2 cellular contexts compared by ENCODE assay signal in the genomic region with DNA sequence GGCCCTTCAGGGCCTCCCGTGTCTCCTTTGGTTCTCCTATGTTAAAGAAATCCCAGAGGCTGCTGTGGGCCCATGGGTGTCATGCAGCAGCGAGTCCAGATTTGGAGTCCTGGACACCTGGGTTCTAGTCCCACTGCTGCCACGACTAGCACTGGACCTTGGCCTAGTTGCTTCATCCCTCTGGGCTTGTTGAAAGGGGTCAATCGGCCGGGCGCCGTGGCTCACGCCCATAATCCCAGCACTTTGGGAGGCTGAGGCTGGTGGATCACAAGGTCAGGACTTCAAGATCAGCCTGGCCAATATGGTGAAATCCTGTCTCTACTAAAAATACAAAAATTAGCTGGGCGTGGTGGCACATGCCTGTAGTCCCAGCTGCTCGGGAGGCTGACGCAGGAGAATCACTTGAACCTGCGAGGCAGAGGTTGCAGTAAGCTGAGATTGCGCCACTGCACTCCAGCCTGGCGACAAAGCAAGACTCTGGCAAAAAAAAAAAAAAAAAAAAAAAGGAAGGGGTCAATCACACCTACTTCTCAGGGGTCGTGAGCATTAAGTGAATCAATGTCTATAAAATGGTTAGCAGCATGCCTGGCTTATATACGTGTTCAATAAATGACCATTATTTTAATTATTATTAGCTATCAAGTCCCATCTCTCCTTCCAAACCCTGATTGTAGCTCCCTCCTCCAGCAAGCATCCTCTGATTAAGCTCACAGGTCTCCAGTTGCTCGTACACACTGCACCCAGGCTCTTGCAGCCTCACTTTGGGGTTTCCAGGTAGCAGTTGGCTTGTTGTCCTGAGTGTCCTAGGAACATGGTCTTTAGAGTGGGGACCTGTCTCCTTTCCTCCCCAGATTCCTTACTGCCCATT.
TF ChIP-seq lines count a peak whose summit lies in the region.

No MANE protein-coding gene starts in this region.

TF ChIP-seq in IMR-90, 13 proteins besides CTCF, POLR2A, EP300 and RAD21:
- TF ChIP-seq MAFK (IDR thresholded peaks at IDR 0.05; ENCODE audit: low read depth, low read length) = no peak
- no peak for TF ChIP-seq MXI1 (IDR thresholded peaks at IDR 0.05; ENCODE audit: borderline replicate concordance, low read depth, low read length)
- TF ChIP-seq ELK1 (IDR thresholded peaks at IDR 0.05; ENCODE audit: borderline replicate concordance, low read depth, low read length) = no peak
- no peak for TF ChIP-seq USF2 (IDR thresholded peaks at IDR 0.05; ENCODE audit: low read depth, low read length)
- no peak for TF ChIP-seq NFE2L2 (IDR thresholded peaks at IDR 0.05; ENCODE audit: low read depth, low read length)
- TF ChIP-seq CEBPB (IDR thresholded peaks at IDR 0.05; ENCODE audit: low read depth, low read length) = peak; percentile 63; the same call in 1 of the 2 replicates
- no peak for TF ChIP-seq SMC3 (IDR thresholded peaks at IDR 0.05; ENCODE audit: low read depth, low read length)
- TF ChIP-seq FOS (IDR thresholded peaks at IDR 0.05; ENCODE audit: low read depth, low read length) = no peak

TF ChIP-seq in H1, 55 proteins besides CTCF, POLR2A, EP300 and RAD21:
- TF ChIP-seq KDM1A (IDR thresholded peaks at IDR 0.05; ENCODE audit: borderline replicate concordance, low read length) (no peak), CHD2 (IDR thresholded peaks at IDR 0.05; ENCODE audit: low read length) (no peak), KDM5A (IDR thresholded peaks at IDR 0.05; ENCODE audit: low read length) (no peak), CBX5 (IDR thresholded peaks at IDR 0.05; ENCODE audit: low read depth, low read length) (no peak), ATF3 (IDR thresholded peaks at IDR 0.05; ENCODE audit: insufficient read depth, low read depth, low read length) (no peak)
TF ChIP-seq in H1: peak in this region for 0.
